ENCODE assay signal across 14 cellular contexts in genomic region chr4:32858971-32859370, GRCh38.
A peak's percentile ranks its signal among the peaks of the same experiment; 100 is the strongest.
DNase-seq lines count a peak whose midpoint lies in the region; ATAC-seq and TF ChIP-seq lines count a peak whose summit lies in the region.
"Had no signal": no experiment of that assay in that cellular context is flagged by ENCODE, and none has a peak within 500 bp of the region (broad histone marks: within the 10 kb centered on the region; RNA-seq: fewer than 3 reads in every experiment).

No MANE protein-coding gene starts in this region.

- TF ChIP-seq POLR2A in esophagus muscularis mucosa (IDR thresholded peaks at IDR 0.05; ENCODE audit: low read depth): no peak

- peak; percentile 57 for ATAC-seq in omental fat pad (ENCODE audit: low FRiP score)
- ATAC-seq: WTC11 had no signal

- H3K4me3 ChIP-seq in cardiac fibroblast (replicated peaks in 1 of 2; ENCODE audit: low read depth in 2 of 2, low read length in 2 of 2) (no peak overlapping the region), esophagus muscularis mucosa (no peak overlapping the region)
- H3K4me3 ChIP-seq: left ventricle myocardium inferior, neural progenitor cell had no signal

- H3K9me3 ChIP-seq in esophagus muscularis mucosa: peaks cover 0 to 3% (median 0%) of the 10 kb centered on the region in 4 donors

- TF ChIP-seq CTCF in cardiac fibroblast (IDR thresholded peaks at IDR 0.05; ENCODE audit: low read depth, low read length) (no peak), omental fat pad (IDR thresholded peaks at IDR 0.05) (no peak), esophagus muscularis mucosa (IDR thresholded peaks at IDR 0.05) (no peak)

- TF ChIP-seq EP300 in esophagus muscularis mucosa (IDR thresholded peaks at IDR 0.05): no peak

- H3K4me1 ChIP-seq in esophagus muscularis mucosa: no peaks in the 10 kb centered on the region
- H3K4me1 ChIP-seq: left ventricle myocardium inferior, neural progenitor cell had no signal

- no peak overlapping the region for H3K27ac ChIP-seq in esophagus muscularis mucosa (replicated peaks in 1 of 4)
- H3K27ac ChIP-seq: HL-60, left ventricle myocardium inferior, neural progenitor cell had no signal

- WGBS in esophagus muscularis mucosa: 73% methylated on average over 2 of the region's 2 CpGs

- H3K27me3 ChIP-seq in esophagus muscularis mucosa: no peaks in the 10 kb centered on the region
- H3K27me3 ChIP-seq: neural progenitor cell had no signal

- DNase-seq in GM04503 (ENCODE audit: low read depth): peak; percentile 9
- DNase-seq in MV-4-11 (lab: John Stamatoyannopoulos, UW): peak; percentile 75
- peak; percentile 49 to 56 for DNase-seq in cardiac fibroblast (ENCODE audit: low read depth in 2 of 2)
- no peak for DNase-seq in omental fat pad (ENCODE audit: low spot score)
- DNase-seq in NCI-H2196 treated with DMSO at 0.1 percent for 48 hours (lab: John Stamatoyannopoulos, UW; ENCODE audit: unreplicated experiment): no peak
- DNase-seq in esophagus muscularis mucosa (ENCODE audit: extremely low spot score): no peak
- no peak for DNase-seq in NCI-H524 (lab: John Stamatoyannopoulos, UW)
- DNase-seq: activated T-cell treated with anti-CD3 and anti-CD28 coated beads, Interleukin-2, amount 50 U/mL, for 72 hours; DMS79; left ventricle myocardium inferior; NCI-H1436 had no signal

- intact Hi-C loops in esophagus muscularis mucosa (cut with DNase I): no loop called here

- no peaks in the 10 kb centered on the region for H3K36me3 ChIP-seq in esophagus muscularis mucosa
- H3K36me3 ChIP-seq: left ventricle myocardium inferior, neural progenitor cell had no signal

Comparison
In these comparisons a context has a peak if more than half of its experiments do, and no peak if none do; other contexts are left out.
1. DNase-seq: peak in GM04503 (single experiment), MV-4-11 (single experiment) and cardiac fibroblast (2 of 2); none in omental fat pad (single experiment), NCI-H2196 treated with DMSO at 0.1 percent for 48 hours (single experiment), esophagus muscularis mucosa (single experiment) and NCI-H524 (0 of 2).